21 cellular contexts compared by ENCODE assay signal in genomic region chr6:151618717-151619116, GRCh38.
DNase-seq lines count a peak whose midpoint lies in the region; ATAC-seq lines count a peak whose summit lies in the region.
"Had no signal": no experiment of that assay in that cellular context is flagged by ENCODE, and none has a peak within 500 bp of the region (broad histone marks: within the 10 kb centered on the region; RNA-seq: fewer than 3 reads in every experiment).

No MANE protein-coding gene starts in this region.

- ATAC-seq in GM21381 (IDR thresholded peaks at IDR 0.05; ENCODE audit: unreplicated experiment) = no peak
- ATAC-seq: GM12878 had no signal

- DNase-seq in DMS79 (lab: John Stamatoyannopoulos, UW) (peak; percentile 8), DMS79 treated with DMSO at 0.1 percent for 48 hours (lab: John Stamatoyannopoulos, UW) (peak; percentile 3), NCI-H774 (lab: John Stamatoyannopoulos, UW) (peak; percentile 33), occipital lobe (lab: John Stamatoyannopoulos, UW) (no peak), SHP77 treated with DMSO at 0.1 percent for 48 hours (lab: John Stamatoyannopoulos, UW) (no peak)
- DNase-seq: 8988T; ACHN; BE2C; C1 segment of cervical spinal cord; CD4-positive, alpha-beta memory T cell; CD4-positive, CD25-positive, alpha-beta regulatory T cell; CD8-positive, alpha-beta memory T cell; COR-L47; DMS 273 treated with DMSO at 0.1 percent for 48 hours; DMS153; DMS53; DND-41; EL; GDM1 had no signal

Comparison
In these comparisons a context has a peak if more than half of its experiments do, and no peak if none do; other contexts are left out.
1. DNase-seq: peak in DMS79 (single experiment), DMS79 treated with DMSO at 0.1 percent for 48 hours (single experiment) and NCI-H774 (single experiment); none in occipital lobe (single experiment) and SHP77 treated with DMSO at 0.1 percent for 48 hours (single experiment).